10 cellular contexts compared by ENCODE assay signal in genomic region chr6:152981219-152981618, GRCh38. TPM values are rescaled to one million over a fixed set of nuclear protein-coding genes. Genes with fewer than 3 reads are reported as not detected.
A peak's percentile ranks its signal among the peaks of the same experiment; 100 is the strongest.
DNase-seq lines count a peak whose midpoint lies in the region; ATAC-seq, FAIRE-seq and TF ChIP-seq lines count a peak whose summit lies in the region.
"Had no signal": no experiment of that assay in that cellular context is flagged by ENCODE, and none has a peak within 500 bp of the region (broad histone marks: within the 10 kb centered on the region; RNA-seq: fewer than 3 reads in every experiment).

No MANE protein-coding gene starts in this region.

- H4K20me1 ChIP-seq in SK-N-SH (ENCODE audit: insufficient read depth) (peaks cover 48% of the 10 kb centered on the region), K562 (replicated peaks; ENCODE audit: control insufficient read depth, insufficient read depth, low read length) (peaks cover 29% of the 10 kb centered on the region), neural cell (ENCODE audit: insufficient read depth) (peaks cover 2% of the 10 kb centered on the region)

- H3K27ac ChIP-seq in SK-N-SH (ENCODE audit: low read depth in 2 of 2, low read length in 1 of 2) (peak overlapping the region in 1 of 2 experiments; percentile 51; a peak in 2 of 4 replicates), K562 (ENCODE audit: extremely low read depth, low read depth, low read length) (peak overlapping the region; percentile 77; the same call in 2 of the 3 replicates), neural cell (ENCODE audit: low read length) (no peak overlapping the region), small intestine (ENCODE audit: low read depth in 1 of 2, low read length in 1 of 2) (no peak overlapping the region)
- H3K27ac ChIP-seq: coronary artery had no signal

- H3K4me3 ChIP-seq in SK-N-SH (ENCODE audit: low read depth in 2 of 2, low read length in 1 of 2) (peak overlapping the region; percentile 78 to 95), LNCaP clone FGC (ENCODE audit: low read depth, low read length) (peak overlapping the region; percentile 69), K562 (peak overlapping the region; percentile 99), neural cell (ENCODE audit: low read length) (peak overlapping the region; percentile 28), small intestine (ENCODE audit: low read depth in 1 of 2, low read length in 2 of 2) (no peak overlapping the region)
- H3K4me3 ChIP-seq: coronary artery had no signal

- no peaks in the 10 kb centered on the region for H3K27me3 ChIP-seq in SK-N-SH (ENCODE audit: insufficient read depth)
- H3K27me3 ChIP-seq in K562 (ENCODE audit: control insufficient read depth in 2 of 2, insufficient read depth in 2 of 2, low read length in 2 of 2) = no peaks in the 10 kb centered on the region
- no peaks in the 10 kb centered on the region for H3K27me3 ChIP-seq in neural cell (ENCODE audit: insufficient read depth, low read depth, low read length)
- H3K27me3 ChIP-seq in small intestine (ENCODE audit: control insufficient read depth in 2 of 2, insufficient read depth in 2 of 2, low read length in 2 of 2) = no peaks in the 10 kb centered on the region

- TSS peak; percentile 40 for BruUV-seq in K562 (replicated peaks; lab: Mats Ljungman, UMichigan)

- H3K9me1 ChIP-seq in K562 (ENCODE audit: control insufficient read depth, insufficient read depth, low read length) = no peaks in the 10 kb centered on the region

- TF ChIP-seq CTCF in SK-N-SH (IDR thresholded peaks at IDR 0.05) (no peak), LNCaP clone FGC (IDR thresholded peaks at IDR 0.05; ENCODE audit: control insufficient read depth, extremely low read depth, insufficient read depth) (no peak), K562 (IDR thresholded peaks at IDR 0.05 in 2 of 3, conservative IDR thresholded peaks at IDR 0.05 in 1 of 3; ENCODE audit: insufficient read depth in 2 of 3, low read depth in 1 of 3, low read length in 3 of 3) (no peak), neural cell (IDR thresholded peaks at IDR 0.05; ENCODE audit: poor library complexity, severe bottlenecking) (no peak)

- FAIRE-seq in K562 (lab: Jason Lieb, UNC) = no peak
- no peak for FAIRE-seq in small intestine (lab: Jason Lieb, UNC)

- no peaks in the 10 kb centered on the region for H3K9me3 ChIP-seq in SK-N-SH
- no peaks in the 10 kb centered on the region for H3K9me3 ChIP-seq in K562 (replicated peaks; ENCODE audit: control insufficient read depth, insufficient read depth, low read depth, low read length)
- H3K9me3 ChIP-seq in neural cell (ENCODE audit: low read length) = no peaks in the 10 kb centered on the region
- H3K9me3 ChIP-seq in small intestine (ENCODE audit: control insufficient read depth, low read depth) = no peaks in the 10 kb centered on the region

- H3K9me2 ChIP-seq in SK-N-SH = no peaks in the 10 kb centered on the region
- H3K9me2 ChIP-seq in neural cell (ENCODE audit: insufficient read depth, low read length) = no peaks in the 10 kb centered on the region

- POLR2A ChIA-PET in SK-N-SH (lab: Yijun Ruan, JAX) (no interaction called here), K562 (lab: Yijun Ruan, JAX) (no interaction called here)

- DNase-seq in SK-N-SH (no peak), LNCaP clone FGC (ENCODE audit: low read depth) (no peak), K562 (ENCODE audit: extremely low read depth in 1 of 4, low spot score in 3 of 4) (no peak), small intestine (no peak), NCI-H526 treated with DMSO at 0.1 percent for 48 hours (lab: John Stamatoyannopoulos, UW) (no peak)
- DNase-seq: NCI-H1417 treated with DMSO at 0.1 percent for 48 hours had no signal

- TF ChIP-seq RAD21 in SK-N-SH (IDR thresholded peaks at IDR 0.05; ENCODE audit: low read length) (no peak), K562 (CRISPR knock-in tag; conservative IDR thresholded peaks at IDR 0.05 in 1 of 2, IDR thresholded peaks at IDR 0.05 in 1 of 2) (no peak), neural cell (conservative IDR thresholded peaks at IDR 0.05) (no peak)

- ATAC-seq in SK-N-SH treated with all-trans-retinoic acid at 6 μM for 48 hours (no peak), K562 (no peak), HG03439 (IDR thresholded peaks at IDR 0.05; ENCODE audit: unreplicated experiment) (no peak)

- no peak overlapping the region for H2AFZ ChIP-seq in SK-N-SH (ENCODE audit: low read depth)
- H2AFZ ChIP-seq in K562 (ENCODE audit: low read depth, low read length) = no peak overlapping the region
- no peak overlapping the region for H2AFZ ChIP-seq in neural cell (ENCODE audit: low read depth, low read length)

- TF ChIP-seq EP300 in SK-N-SH (IDR thresholded peaks at IDR 0.05; ENCODE audit: borderline replicate concordance in 1 of 2, low read depth in 1 of 2, low read length in 1 of 2) (no peak), K562 (IDR thresholded peaks at IDR 0.05; ENCODE audit: low read length) (no peak), neural cell (conservative IDR thresholded peaks at IDR 0.05; ENCODE audit: poor library complexity, severe bottlenecking) (no peak)

- H3K79me2 ChIP-seq in SK-N-SH (ENCODE audit: insufficient read depth) (peaks cover 93% of the 10 kb centered on the region), K562 (ENCODE audit: control insufficient read depth, insufficient read depth, low read length) (peaks cover 97% of the 10 kb centered on the region), neural cell (replicated peaks; ENCODE audit: insufficient read depth, low read length) (peaks cover 83% of the 10 kb centered on the region)

- WGBS in SK-N-SH (ENCODE audit: low lambda C conversion rate) = 0% methylated on average over 2 of the region's 2 CpGs
- 0% methylated on average over 2 of the region's 2 CpGs for WGBS in K562 (ENCODE audit: insufficient coverage, low coverage, missing lambda C conversion rate)
- WGBS in small intestine, 3 donors = 16 to 25% (median 22%) methylated on average over 2 of the region's 2 CpGs

- H3K36me3 ChIP-seq in SK-N-SH (replicated peaks in 1 of 2; ENCODE audit: control insufficient read depth in 1 of 2, insufficient read depth in 2 of 2, low read length in 1 of 2) (peaks cover 11 to 16% of the 10 kb centered on the region in 2 experiments), K562 (ENCODE audit: control insufficient read depth, insufficient read depth, low read length) (peaks cover 67% of the 10 kb centered on the region), neural cell (ENCODE audit: insufficient read depth, low read length) (no peaks in the 10 kb centered on the region), small intestine (ENCODE audit: control insufficient read depth in 2 of 2, insufficient read depth in 2 of 2, low read length in 2 of 2) (no peaks in the 10 kb centered on the region)

- TF ChIP-seq POLR2A in K562 (conservative IDR thresholded peaks at IDR 0.05) = no peak

- in situ Hi-C loops in K562 (cut with MboI) = loop anchor here (25.0 kb wide), 2 partner anchors 1531 to 1569 kb away; partner anchors contain the start of gene CNKSR3

- CTCF ChIA-PET in SK-N-SH (lab: Yijun Ruan, JAX) = no interaction called here
- CTCF ChIA-PET in K562 (lab: Yijun Ruan, JAX; ENCODE audit: low intra/inter-chr PET ratio) = interaction anchor here (0.6 kb wide), 1 partner anchor 1633 kb away, joined by 3 read pairs; no protein-coding TSS in a partner anchor

- H3F3A ChIP-seq in SK-N-SH (replicated peaks; ENCODE audit: insufficient read depth) (peaks cover 28% of the 10 kb centered on the region), neural cell (ENCODE audit: insufficient read depth, low read length, poor library complexity, severe bottlenecking) (peaks cover 3% of the 10 kb centered on the region)

- H3K9ac ChIP-seq in SK-N-SH (peak overlapping the region; percentile 89), K562 (ENCODE audit: insufficient read depth in 1 of 2, low read depth in 2 of 2, low read length in 2 of 2) (peak overlapping the region in 1 of 2 experiments; percentile 97; a peak in 3 of 4 replicates), neural cell (ENCODE audit: low read length) (no peak overlapping the region)

- peak overlapping the region; percentile 86 for H3K4me2 ChIP-seq in SK-N-SH
- peak overlapping the region; percentile 75 for H3K4me2 ChIP-seq in K562 (ENCODE audit: insufficient read depth, low read length)
- H3K4me2 ChIP-seq in neural cell (ENCODE audit: low read length) = peak overlapping the region; percentile 27

- intact Hi-C loops in K562 (cut with micrococcal nuclease) = loop anchor here (5.0 to 10.0 kb wide), 3 partner anchors 1529 to 1754 kb away; partner anchors contain the start of genes RMND1, SCAF8 and ZBTB2

- H3K4me1 ChIP-seq in SK-N-SH (ENCODE audit: control insufficient read depth in 1 of 2, insufficient read depth in 2 of 2, low read depth in 1 of 2, low read length in 1 of 2) = peaks cover 18 to 31% of the 10 kb centered on the region in 2 experiments; a peak in 3 of 4 replicates
- H3K4me1 ChIP-seq in K562 (replicated peaks in 1 of 2; ENCODE audit: control insufficient read depth in 2 of 2, insufficient read depth in 2 of 2, low read length in 2 of 2) = peaks cover 9 to 37% of the 10 kb centered on the region in 2 experiments
- peaks cover 7 to 10% of the 10 kb centered on the region in 2 donors for H3K4me1 ChIP-seq in small intestine (ENCODE audit: control insufficient read depth in 2 of 2, insufficient read depth in 1 of 2, low read depth in 1 of 2, low read length in 1 of 2)

RNA-seq across cellular contexts. Expression of gene FBXO5, which starts 1.6 kb away (rescaled TPM):
- 10.6 and 12.5 TPM in 2 replicates for polyA plus RNA-seq in SK-N-SH (2012; rRNA removed)
- 15.1 and 20.7 TPM in 2 replicates for polyA plus RNA-seq in SK-N-SH (2012; cell fraction: cytosol; rRNA removed)
- polyA plus RNA-seq in SK-N-SH (2012; cell fraction: nucleus; rRNA removed) = 10.3 and 13.0 TPM in 2 replicates
- total RNA-seq in K562 (2011; cell fraction: chromatin; rRNA removed; ENCODE audit: low replicate concordance) = 19.7 and 69.6 TPM in 2 replicates
- total RNA-seq in K562 (2011; cell fraction: nucleolus; rRNA removed) = 13.0 and 18.7 TPM in 2 replicates
- 31.2 and 38.1 TPM in 2 replicates for total RNA-seq in K562 (2011; cell fraction: nucleoplasm; rRNA removed)
- total RNA-seq in K562 (2014; rRNA removed) = 40.0 and 42.5 TPM in 2 replicates
- 82.7 and 89.7 TPM in 2 replicates for total RNA-seq in K562 (2014; rRNA removed; fragmentation: Illumina TruSeq; extraction: Trizol)
- total RNA-seq in K562 (2015; rRNA removed; fragmentation: Illumina TruSeq; extraction: Trizol) = 78.2 and 84.3 TPM in 2 replicates
- total RNA-seq in K562 (2021) = 62.9 and 64.6 TPM in 2 replicates
- 52.1 and 89.3 TPM in 2 replicates for polyA plus RNA-seq in K562 (2011; rRNA removed)
- 19.4 and 26.4 TPM in 2 replicates for polyA plus RNA-seq in K562 (2011; cell fraction: cytosol; rRNA removed)
- 23.1 and 33.3 TPM in 2 replicates for polyA plus RNA-seq in K562 (2011; cell fraction: nucleus; rRNA removed)
- 42.7 and 53.9 TPM in 2 replicates for polyA plus RNA-seq in K562 (2012)
- 70.7 and 84.0 TPM in 2 replicates for polyA plus RNA-seq in K562 (2014; fragmentation: Illumina TruSeq; extraction: Trizol)
- polyA plus RNA-seq in K562 (2014; fragmentation: Nextera tagmentation; extraction: Ambion mirVana) = 10 to 100 TPM; 17.8 to 18.4 TPM
- polyA plus RNA-seq in K562 (2014; rRNA removed) = 56.8 and 59.1 TPM in 2 replicates
- 70.0 and 71.7 TPM in 2 replicates for polyA minus RNA-seq in K562 (2011; rRNA and poly(A)+ RNA removed)
- polyA minus RNA-seq in K562 (2011; cell fraction: cytosol; rRNA and poly(A)+ RNA removed) = 17.7 and 28.9 TPM in 2 replicates
- polyA minus RNA-seq in K562 (2011; cell fraction: nucleus; rRNA and poly(A)+ RNA removed) = 28.7 and 48.5 TPM in 2 replicates
- 7.8 and 8.7 TPM in 2 replicates for polyA plus RNA-seq in neural cell
- 6.6 and 7.1 TPM in 2 replicates for polyA minus RNA-seq in neural cell
- 1 to 10 TPM; 2.0 to 5.7 (median 3.0) TPM for polyA plus RNA-seq in small intestine

RNA-seq across cellular contexts. Expression of gene MTRF1L, which starts 21.3 kb away (rescaled TPM):
- polyA plus RNA-seq in SK-N-SH (2012; rRNA removed) = 7.7 and 9.7 TPM in 2 replicates
- 10.0 and 10.8 TPM in 2 replicates for polyA plus RNA-seq in SK-N-SH (2012; cell fraction: cytosol; rRNA removed)
- 16.3 and 17.2 TPM in 2 replicates for polyA plus RNA-seq in SK-N-SH (2012; cell fraction: nucleus; rRNA removed)
- 28.0 and 73.8 TPM in 2 replicates for total RNA-seq in K562 (2011; cell fraction: chromatin; rRNA removed; ENCODE audit: low replicate concordance)
- total RNA-seq in K562 (2011; cell fraction: nucleolus; rRNA removed) = 11.5 and 18.9 TPM in 2 replicates
- 32.5 and 44.7 TPM in 2 replicates for total RNA-seq in K562 (2011; cell fraction: nucleoplasm; rRNA removed)
- total RNA-seq in K562 (2014; rRNA removed) = 26.7 and 29.6 TPM in 2 replicates
- 34.0 and 34.8 TPM in 2 replicates for total RNA-seq in K562 (2014; rRNA removed; fragmentation: Illumina TruSeq; extraction: Trizol)
- 27.3 and 32.3 TPM in 2 replicates for total RNA-seq in K562 (2015; rRNA removed; fragmentation: Illumina TruSeq; extraction: Trizol)
- total RNA-seq in K562 (2021) = 31.6 and 33.1 TPM in 2 replicates
- 21.7 and 30.2 TPM in 2 replicates for polyA plus RNA-seq in K562 (2011; rRNA removed)
- polyA plus RNA-seq in K562 (2011; cell fraction: cytosol; rRNA removed) = 4.4 and 6.5 TPM in 2 replicates
- 18.8 and 19.6 TPM in 2 replicates for polyA plus RNA-seq in K562 (2011; cell fraction: nucleus; rRNA removed)
- polyA plus RNA-seq in K562 (2012) = 22.0 and 22.6 TPM in 2 replicates
- 23.3 and 31.1 TPM in 2 replicates for polyA plus RNA-seq in K562 (2014; fragmentation: Illumina TruSeq; extraction: Trizol)
- 10 to 100 TPM; 10.7 to 13.7 TPM for polyA plus RNA-seq in K562 (2014; fragmentation: Nextera tagmentation; extraction: Ambion mirVana)
- 25.0 and 29.2 TPM in 2 replicates for polyA plus RNA-seq in K562 (2014; rRNA removed)
- polyA minus RNA-seq in K562 (2011; rRNA and poly(A)+ RNA removed) = 34.4 and 42.3 TPM in 2 replicates
- polyA minus RNA-seq in K562 (2011; cell fraction: cytosol; rRNA and poly(A)+ RNA removed) = 5.6 and 10.9 TPM in 2 replicates
- 43.5 and 72.9 TPM in 2 replicates for polyA minus RNA-seq in K562 (2011; cell fraction: nucleus; rRNA and poly(A)+ RNA removed)
- polyA plus RNA-seq in neural cell = 14.0 and 16.2 TPM in 2 replicates
- polyA minus RNA-seq in neural cell = 19.0 and 20.5 TPM in 2 replicates
- 10 to 100 TPM in 2 of 3 donors, 1 to 10 TPM in 1; 9.9 to 18.6 (median 13.2) TPM for polyA plus RNA-seq in small intestine

Comparison
In these comparisons a context has a peak if more than half of its experiments do, and no peak if none do; other contexts are left out.
1. H3K4me2 ChIP-seq: peak in every context shown above with its lines; median percentile 86 in SK-N-SH; 75 in K562; 27 in neural cell.
2. H3K4me3 ChIP-seq: peak in SK-N-SH (2 of 2), LNCaP clone FGC (single experiment), K562 (single experiment) and neural cell (single experiment); none in small intestine (0 of 2).
3. Of the 27 proteins assayed by ChIP-seq in both K562 and SK-N-SH: peak only in K562: none; only in SK-N-SH: none; in both: MXI1; in neither: 26.